In genomic region chr3:173140986-173141385, GRCh38 we compare ENCODE assay signal across 25 cellular contexts. TPM values are rescaled to one million over a fixed set of nuclear protein-coding genes. Genes with fewer than 3 reads are reported as not detected.
"Had no signal": no experiment of that assay in that cellular context is flagged by ENCODE, and none has a peak within 500 bp of the region (broad histone marks: within the 10 kb centered on the region; RNA-seq: fewer than 3 reads in every experiment).

Gene SPATA16, minus strand, starts transcription at chr3:173141235. Its CDS starts 23,504 bp downstream, at chr3:173117731.

- H3K4me3 ChIP-seq: adrenal gland, breast epithelium, SJCRH30 had no signal

- H3K9me3 ChIP-seq: adrenal gland, breast epithelium, SJCRH30, SK-N-SH had no signal

- H3K36me3 ChIP-seq: adrenal gland, breast epithelium, SJCRH30 had no signal

- H3K9ac ChIP-seq: SK-N-SH had no signal

- H3K27me3 ChIP-seq: adrenal gland, breast epithelium, SJCRH30 had no signal

- H3K27ac ChIP-seq: adrenal gland, breast epithelium, SJCRH30, VCaP had no signal

- H3K4me1 ChIP-seq: adrenal gland, breast epithelium, SJCRH30 had no signal

- DNase-seq: activated CD4-positive, alpha-beta T cell treated with anti-CD3 and anti-CD28 coated beads for 36 hours; activated CD8-positive, alpha-beta memory T cell treated with anti-CD3 and anti-CD28 coated beads, Interleukin-2, amount 50 U/mL, for 4 hours; activated CD8-positive, alpha-beta T cell treated with anti-CD3 and anti-CD28 coated beads for 36 hours; activated gamma-delta T cell treated with Interleukin-2 at 50 U/mL for 16 hours; activated naive CD4-positive, alpha-beta T cell treated with anti-CD3 and anti-CD28 coated beads, Interleukin-2, amount 50 U/mL, for 16 hours; activated naive CD8-positive, alpha-beta T cell treated with anti-CD3 and anti-CD28 coated beads, Interleukin-2, amount 10 ng/mL, durations not matched to agents 7 days and 5 days; activated T-cell treated with anti-CD3 and anti-CD28 coated beads, Interleukin-2, amount 50 U/mL, for 72 hours; adrenal gland; anterior cingulate cortex; Kasumi-1; NCI-H1105 treated with DMSO at 0.1 percent for 48 hours; NCI-H1436 treated with DMSO at 0.1 percent for 48 hours; NCI-H187; NCI-H2081; NCI-H510A treated with DMSO at 0.1 percent for 48 hours; NCI-H69; PC-3; SJCRH30; SK-N-SH; T-helper 1 cell had no signal

- ATAC-seq: activated CD4-positive, alpha-beta T cell treated with anti-CD3 and anti-CD28 coated beads for 36 hours; activated CD8-positive, alpha-beta T cell treated with anti-CD3 and anti-CD28 coated beads for 36 hours; activated T-cell treated with anti-CD3 and anti-CD28 coated beads, Interleukin-2, amount 50 U/mL, for 72 hours; PC-3 had no signal

- H3K4me2 ChIP-seq: SK-N-SH had no signal

RNA-seq across cellular contexts. Expression of gene SPATA16, which starts in this region (rescaled TPM):
- total RNA-seq: activated CD4-positive, alpha-beta T cell treated with anti-CD3 and anti-CD28 coated beads for 36 hours; activated CD8-positive, alpha-beta T cell treated with anti-CD3 and anti-CD28 coated beads for 36 hours; activated naive CD8-positive, alpha-beta T cell treated with anti-CD3 and anti-CD28 coated beads, Interleukin-2, amount 10 ng/mL, durations not matched to agents 7 days and 5 days; activated T-cell treated with anti-CD3 and anti-CD28 coated beads, Interleukin-2, amount 50 U/mL, for 72 hours; activated T-helper 2 cell treated with anti-CD3 and anti-CD28 coated beads, Interferon-gamma antibody, Interleukin-2, Interleukin-4, amounts not matched to agents 10 μg/mL and 5 μg/mL and 100 μg/mL, durations not matched to agents 14 hours and 24 hours and 36 hours; adrenal gland; breast epithelium; cerebellum; PC-3; SJCRH30; T-helper 2 cell treated with Interferon-gamma antibody and Interleukin-4, amounts not matched to agents 100 ng/mL and 5 ng/mL, for 36 hours had no signal
- polyA plus RNA-seq: adrenal gland, SK-N-SH had no signal
